Comparison of ENCODE assay signal across 11 cellular contexts in the genomic region with DNA sequence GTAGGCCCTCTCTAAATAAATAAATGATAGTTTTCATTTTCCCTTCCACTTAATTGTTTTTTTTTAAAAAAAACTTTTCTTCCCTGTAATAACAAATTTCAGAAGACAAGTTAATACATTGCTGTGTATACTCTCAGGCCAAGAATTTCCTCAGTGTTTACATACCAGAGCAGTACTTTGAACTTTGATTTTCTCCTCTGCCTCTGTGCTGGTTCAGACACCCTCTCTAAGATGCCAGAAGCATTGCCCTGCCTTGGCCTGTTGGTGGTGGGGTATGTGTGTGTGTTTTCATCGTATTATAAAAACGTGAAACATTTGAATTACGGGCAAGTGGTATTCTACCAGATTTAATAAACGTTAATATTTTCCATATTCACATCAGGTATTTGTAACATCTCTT.
DNase-seq lines count a peak whose midpoint lies in the region; ATAC-seq, FAIRE-seq and TF ChIP-seq lines count a peak whose summit lies in the region.
"Had no signal": no experiment of that assay in that cellular context is flagged by ENCODE, and none has a peak within 500 bp of the region (broad histone marks: within the 10 kb centered on the region; RNA-seq: fewer than 3 reads in every experiment).

No MANE protein-coding gene starts in this region.

- peaks cover 58 to 72% of the 10 kb centered on the region in 2 donors for H3K4me1 ChIP-seq in kidney (ENCODE audit: control insufficient read depth in 1 of 2, insufficient read depth in 1 of 2, low read depth in 1 of 2, low read length in 2 of 2)
- peaks cover 50 to 100% (median 96%) of the 10 kb centered on the region in 6 donors for H3K4me1 ChIP-seq in spleen
- H3K4me1 ChIP-seq in testis = peaks cover 38% of the 10 kb centered on the region

- no peak overlapping the region for H3K9ac ChIP-seq in kidney (ENCODE audit: low read length in 2 of 2)

- H3K4me3 ChIP-seq in kidney (ENCODE audit: low read length in 2 of 2) = no peak overlapping the region
- H3K4me3 ChIP-seq in spleen = no peak overlapping the region
- no peak overlapping the region for H3K4me3 ChIP-seq in testis

- peaks cover 0 to 3% of the 10 kb centered on the region in 2 donors for H3K36me3 Mint-ChIP-seq in activated T-cell treated with anti-CD3 and anti-CD28 coated beads, Interleukin-2, amount 50 U/mL, for 72 hours (ENCODE audit: insufficient read depth in 2 of 2)

- H3K27ac ChIP-seq in kidney (ENCODE audit: low read depth in 2 of 2, low read length in 2 of 2) = peak overlapping the region; percentile 37 to 88
- H3K27ac ChIP-seq in spleen = peak overlapping the region in 7 of 8 donors; percentile 64 to 90 (median 81)
- peak overlapping the region in 1 of 2 donors; percentile 69 for H3K27ac ChIP-seq in testis

- H3K36me3 ChIP-seq in kidney (ENCODE audit: control insufficient read depth in 1 of 2, insufficient read depth in 2 of 2, low read length in 2 of 2) = no peaks in the 10 kb centered on the region
- H3K36me3 ChIP-seq in spleen = no peaks in the 10 kb centered on the region
- H3K36me3 ChIP-seq in testis (ENCODE audit: low read depth, missing control alignments) = no peaks in the 10 kb centered on the region

- TF ChIP-seq CTCF in kidney (IDR thresholded peaks at IDR 0.05; ENCODE audit: borderline replicate concordance, extremely low read depth, insufficient read depth) = no peak
- no peak for TF ChIP-seq CTCF in spleen (IDR thresholded peaks at IDR 0.05 in 8 of 11, conservative IDR thresholded peaks at IDR 0.05 in 3 of 11)
- TF ChIP-seq CTCF in testis (IDR thresholded peaks at IDR 0.05) = no peak

- intact Hi-C loops in kidney (cut with DNase I) = no loop called here
- intact Hi-C loops in spleen (cut with DNase I; ENCODE audit: low total_unique reads) = no loop called here
- intact Hi-C loops in testis (cut with DNase I; ENCODE audit: low total_unique reads) = no loop called here

- H3K27me3 Mint-ChIP-seq in activated T-cell treated with anti-CD3 and anti-CD28 coated beads, Interleukin-2, amount 50 U/mL, for 72 hours (ENCODE audit: low read depth) = no peaks in the 10 kb centered on the region

- TF ChIP-seq POLR2A in spleen (IDR thresholded peaks at IDR 0.05) = no peak
- no peak for TF ChIP-seq POLR2A in testis (IDR thresholded peaks at IDR 0.05)

- peak overlapping the region; percentile 90 to 95 for H3K4me3 Mint-ChIP-seq in activated T-cell treated with anti-CD3 and anti-CD28 coated beads, Interleukin-2, amount 50 U/mL, for 72 hours

- no peak for FAIRE-seq in kidney (lab: Jason Lieb, UNC)
- FAIRE-seq: A204.1, bronchial epithelial cell had no signal

- ATAC-seq in activated T-cell treated with anti-CD3 and anti-CD28 coated beads, Interleukin-2, amount 50 U/mL, for 72 hours (replicated peaks in 1 of 2) = no peak

- no peaks in the 10 kb centered on the region for H3K27me3 ChIP-seq in spleen (replicated peaks in 1 of 7)
- H3K27me3 ChIP-seq in testis = no peaks in the 10 kb centered on the region

- no peaks in the 10 kb centered on the region for H3K9me3 Mint-ChIP-seq in activated T-cell treated with anti-CD3 and anti-CD28 coated beads, Interleukin-2, amount 50 U/mL, for 72 hours

- no peaks in the 10 kb centered on the region for H3K9me3 ChIP-seq in kidney (ENCODE audit: control insufficient read depth in 1 of 2, low read length in 2 of 2)
- no peaks in the 10 kb centered on the region for H3K9me3 ChIP-seq in spleen
- no peaks in the 10 kb centered on the region for H3K9me3 ChIP-seq in testis

- WGBS in spleen, 5 donors = 72 to 86% (median 80%) methylated on average over 4 of the region's 4 CpGs
- 61% methylated on average over 4 of the region's 4 CpGs for whole genome bisulfite sequencing in testis, 2 donors

- peak; percentile 17 for DNase-seq in NK-92 treated with Interleukin-12 subunit alpha and Interleukin-12 subunit beta, amount 100 ng/mL, for 24 hours (lab: John Stamatoyannopoulos, UW)
- no peak for DNase-seq in NK-92 (lab: John Stamatoyannopoulos, UW; ENCODE audit: unreplicated experiment)
- no peak for DNase-seq in activated T-cell treated with anti-CD3 and anti-CD28 coated beads, Interleukin-2, amount 50 U/mL, for 72 hours
- no peak for DNase-seq in kidney
- DNase-seq in spleen = no peak
- DNase-seq in testis = no peak
- no peak for DNase-seq in UCSD-AML1 (lab: John Stamatoyannopoulos, UW; ENCODE audit: unreplicated experiment)
- no peak for DNase-seq in activated CD4-positive, CD25-positive, alpha-beta regulatory T cell (lab: John Stamatoyannopoulos, UW)
- DNase-seq: RPMI8226 had no signal

- peak overlapping the region; percentile 99 for H3K27ac Mint-ChIP-seq in activated T-cell treated with anti-CD3 and anti-CD28 coated beads, Interleukin-2, amount 50 U/mL, for 72 hours

- H3K4me1 Mint-ChIP-seq in activated T-cell treated with anti-CD3 and anti-CD28 coated beads, Interleukin-2, amount 50 U/mL, for 72 hours (ENCODE audit: low read depth) = peaks cover 96% of the 10 kb centered on the region
